In the genomic region with DNA sequence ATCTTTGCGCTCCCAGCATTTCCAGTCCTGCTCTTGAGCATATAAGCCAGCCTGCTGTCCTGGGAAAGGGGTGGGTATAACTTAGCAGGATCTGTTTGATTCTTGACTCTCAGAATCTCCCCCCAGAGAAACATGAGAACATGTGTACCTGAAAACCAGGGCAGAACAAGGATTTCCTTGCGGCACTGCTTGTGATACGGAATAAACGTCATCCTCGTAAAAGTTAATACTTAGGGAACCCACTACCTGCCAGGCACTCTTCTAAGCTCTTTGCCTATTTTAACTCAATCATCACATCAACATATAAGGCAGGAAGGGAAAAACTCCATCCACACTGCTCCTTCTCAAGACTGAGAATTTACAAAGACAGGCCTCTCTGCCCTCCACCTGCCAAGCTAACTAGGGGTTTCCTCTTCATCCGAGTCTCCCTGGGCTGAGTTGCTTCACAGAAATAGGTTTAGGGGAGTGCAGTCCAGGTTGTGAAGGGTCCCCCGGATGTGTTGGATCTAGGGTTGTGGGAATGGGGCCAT, we compare ENCODE assay signal across 1 cellular context.
TF ChIP-seq lines count a peak whose summit lies in the region.

No MANE protein-coding gene starts in this region.

TF ChIP-seq in K562, 482 proteins besides CTCF, POLR2A, EP300 and RAD21:
- TF ChIP-seq CC2D1A (IDR thresholded peaks at IDR 0.05): 0 out of 2 replicates have a peak, but pooled peaks have one; percentile 22
- TF ChIP-seq PCBP1 (IDR thresholded peaks at IDR 0.05; ENCODE audit: low read depth, low read length, poor library complexity, severe bottlenecking): no peak
- no peak for TF ChIP-seq JUNB (CRISPR knock-in tag; conservative IDR thresholded peaks at IDR 0.05)
- 0 out of 2 replicates have a peak, but pooled peaks have one; percentile 47 for TF ChIP-seq LCOR (CRISPR knock-in tag; IDR thresholded peaks at IDR 0.05)
- TF ChIP-seq ZNF3 (CRISPR knock-in tag; IDR thresholded peaks at IDR 0.05): no peak
- no peak for TF ChIP-seq MTA3 (IDR thresholded peaks at IDR 0.05; ENCODE audit: borderline replicate concordance)
